11 cellular contexts compared by ENCODE assay signal in the genomic region with DNA sequence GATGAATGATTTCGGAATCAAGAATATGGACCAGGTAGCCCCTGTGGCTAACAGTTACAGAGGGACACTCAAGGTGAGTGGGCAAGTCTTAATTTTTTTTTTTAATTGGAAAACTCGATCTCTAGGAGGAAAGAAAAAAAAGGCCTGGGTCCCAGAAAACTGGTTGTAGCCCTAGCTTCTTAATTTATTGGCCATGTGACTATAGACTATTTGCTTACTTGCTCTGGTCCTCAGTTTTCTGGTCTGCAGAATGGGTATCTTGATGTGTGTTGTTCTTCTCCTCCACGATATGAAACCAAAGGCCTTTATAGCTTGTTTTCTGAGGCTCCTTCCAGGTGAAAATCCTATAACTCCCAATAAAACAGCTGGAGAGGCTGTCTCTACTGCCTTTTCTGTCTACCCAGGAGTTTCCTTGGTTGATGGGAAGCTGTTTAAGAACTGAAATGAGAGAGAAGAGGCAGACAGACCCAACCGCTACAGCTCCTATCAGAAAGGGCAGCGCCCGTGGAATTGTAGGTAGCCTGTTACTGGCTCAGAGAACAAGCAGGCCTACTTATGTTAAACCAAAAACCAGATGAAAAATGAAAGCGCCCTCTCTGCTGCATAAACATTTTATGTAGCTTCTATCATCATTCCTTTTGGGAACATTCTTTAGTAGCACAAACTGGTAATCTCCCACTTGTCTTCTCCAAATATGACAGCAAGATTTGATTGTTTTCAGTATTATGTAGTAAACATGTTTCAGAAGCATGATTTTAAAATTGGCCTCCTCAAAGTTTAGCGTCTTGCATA. TPM values are rescaled to one million over a fixed set of nuclear protein-coding genes. Genes with fewer than 3 reads are reported as not detected.
DNase-seq lines count a peak whose midpoint lies in the region; ATAC-seq and TF ChIP-seq lines count a peak whose summit lies in the region.
"Had no signal": no experiment of that assay in that cellular context is flagged by ENCODE, and none has a peak within 500 bp of the region (broad histone marks: within the 10 kb centered on the region; RNA-seq: fewer than 3 reads in every experiment).

No MANE protein-coding gene starts in this region.

- H3K4me1 ChIP-seq in HUES6 (ENCODE audit: control insufficient read depth, insufficient read depth, low read length) (peaks cover 75% of the 10 kb centered on the region), iPS-20b (ENCODE audit: insufficient read depth, low read length) (peaks cover 63% of the 10 kb centered on the region), stomach (peaks cover 23 to 82% (median 46%) of the 10 kb centered on the region in 4 donors)

- H3K27ac ChIP-seq in HUES6 (ENCODE audit: low read depth, low read length) (peak overlapping the region; percentile 96; the same call in 1 of the 2 replicates), angular gyrus (ENCODE audit: low read depth, low read length) (peak overlapping the region; percentile 54), iPS-20b (ENCODE audit: low read length) (no peak overlapping the region), stomach (peak overlapping the region in 4 of 5 donors; percentile 97 to 99 (median 98))

- H3K27me3 ChIP-seq in HUES6 (ENCODE audit: control insufficient read depth, insufficient read depth, low read length), result no peaks in the 10 kb centered on the region
- 0 out of 2 replicates have a peak, but pooled peaks cover under 1% of the 10 kb centered on the region for H3K27me3 ChIP-seq in iPS-20b (ENCODE audit: insufficient read depth, low read length)
- H3K27me3 ChIP-seq in stomach, result no peaks in the 10 kb centered on the region

- DNase-seq in stomach (no peak), T-cell (no peak), NCI-H510A (lab: John Stamatoyannopoulos, UW) (no peak)
- no peak for DNase-seq in activated CD4-positive, alpha-beta T cell treated with anti-CD3 and anti-CD28 coated beads for 1 hour
- DNase-seq: activated naive CD4-positive, alpha-beta T cell treated with Interleukin-2 at 50 U/mL for 16 hours; effector memory CD8-positive, alpha-beta T cell; NCI-H1930 had no signal

- 70 to 81% (median 71%) methylated on average over 8 of the region's 8 CpGs for WGBS in stomach, 5 donors

- no peak for TF ChIP-seq CTCF in stomach (IDR thresholded peaks at IDR 0.05)

- CTCF ChIA-PET in T-cell (lab: Charles Lee), result no interaction called here

- ATAC-seq in GM21576 (IDR thresholded peaks at IDR 0.05; ENCODE audit: unreplicated experiment) (no peak), T-cell (replicated peaks in 1 of 4) (no peak)
- ATAC-seq: effector memory CD8-positive, alpha-beta T cell had no signal

- POLR2A ChIA-PET in T-cell (lab: Charles Lee), result interaction anchor here in 1 of 2 donors (0.9 kb wide), 1 partner anchor 42 kb away, joined by 3 read pairs; no protein-coding TSS in a partner anchor

- H3K4me1 Mint-ChIP-seq in T-cell, result peaks cover 30 to 32% (median 30%) of the 10 kb centered on the region in 3 donors

- peak overlapping the region in 1 of 2 donors; percentile 28 for H3K27ac Mint-ChIP-seq in T-cell

- intact Hi-C loops in stomach (cut with DNase I; ENCODE audit: low total_unique reads), result no loop called here

- no peak overlapping the region for H3K4me3 ChIP-seq in HUES6 (ENCODE audit: low read depth, low read length)
- peak overlapping the region; percentile 23; the same call in 1 of the 2 replicates for H3K4me3 ChIP-seq in iPS-20b (ENCODE audit: low read length)
- H3K4me3 ChIP-seq in stomach, result peak overlapping the region in 2 of 4 donors; percentile 82 to 87

- H3K4me3 Mint-ChIP-seq in T-cell, result no peak overlapping the region
- H3K4me3 Mint-ChIP-seq: effector memory CD8-positive, alpha-beta T cell had no signal

- H3K9ac ChIP-seq in HUES6 (ENCODE audit: low read length) (peak overlapping the region; percentile 25), iPS-20b (ENCODE audit: low read depth, low read length) (peak overlapping the region; percentile 29; the same call in 1 of the 2 replicates)

- no peak for TF ChIP-seq EP300 in stomach (IDR thresholded peaks at IDR 0.05)

- H3K9me3 Mint-ChIP-seq in T-cell, result no peaks in the 10 kb centered on the region
- H3K9me3 Mint-ChIP-seq: effector memory CD8-positive, alpha-beta T cell had no signal

- no peaks in the 10 kb centered on the region for H3K27me3 Mint-ChIP-seq in T-cell
- H3K27me3 Mint-ChIP-seq: effector memory CD8-positive, alpha-beta T cell had no signal

- H3K9me3 ChIP-seq in HUES6 (ENCODE audit: control insufficient read depth, insufficient read depth, low read depth, low read length), result no peaks in the 10 kb centered on the region
- no peaks in the 10 kb centered on the region for H3K9me3 ChIP-seq in iPS-20b (ENCODE audit: insufficient read depth, low read depth, low read length)
- H3K9me3 ChIP-seq in stomach, result no peaks in the 10 kb centered on the region

- no peak for TF ChIP-seq POLR2A in stomach (IDR thresholded peaks at IDR 0.05)

- H3K36me3 ChIP-seq in HUES6 (ENCODE audit: control insufficient read depth, insufficient read depth, low read length) (peaks cover 42% of the 10 kb centered on the region), iPS-20b (ENCODE audit: insufficient read depth, low read depth, low read length) (peaks cover 46% of the 10 kb centered on the region), stomach (peaks cover 28 to 65% (median 55%) of the 10 kb centered on the region in 4 donors)

- peaks cover 35% of the 10 kb centered on the region for H3K36me3 Mint-ChIP-seq in T-cell

RNA-seq across cellular contexts. Expression of a gene that starts 4.5 kb away (rescaled TPM):
- 10 to 100 TPM; 33.8 to 80.0 (median 44.3) TPM for total RNA-seq in stomach
- 10 to 100 TPM; 40.2 to 60.3 (median 57.0) TPM for polyA plus RNA-seq in stomach
- total RNA-seq in T-cell, result 10 to 100 TPM; 12.3 to 17.3 (median 16.5) TPM
